12 cellular contexts compared by ENCODE assay signal in the genomic region with DNA sequence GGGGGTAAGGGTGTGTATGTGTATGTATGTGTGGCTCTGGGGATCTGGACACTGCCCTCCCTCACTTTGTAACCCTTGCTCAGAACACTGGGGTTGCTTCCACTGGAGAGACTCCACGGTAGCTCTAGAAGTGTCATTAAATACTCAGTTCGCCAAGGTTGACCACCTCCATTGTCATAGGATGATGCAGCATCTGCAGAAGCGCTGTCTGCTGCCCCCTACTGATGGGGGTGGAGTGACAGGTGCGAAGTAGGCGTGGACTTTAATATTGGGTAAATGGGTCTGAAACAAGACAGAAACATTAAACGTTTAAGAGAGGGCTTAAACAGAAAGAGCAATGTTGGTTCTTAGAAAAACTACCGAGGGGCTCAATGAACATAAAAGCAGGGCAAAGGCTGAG. TPM values are rescaled to one million over a fixed set of nuclear protein-coding genes. Genes with fewer than 3 reads are reported as not detected.
DNase-seq lines count a peak whose midpoint lies in the region; TF ChIP-seq lines count a peak whose summit lies in the region.
"Had no signal": no experiment of that assay in that cellular context is flagged by ENCODE, and none has a peak within 500 bp of the region (broad histone marks: within the 10 kb centered on the region; RNA-seq: fewer than 3 reads in every experiment).

No MANE protein-coding gene starts in this region.

- H3K27me3 ChIP-seq in endodermal cell (ENCODE audit: control insufficient read depth, insufficient read depth, low read length, poor library complexity, severe bottlenecking) (no peaks in the 10 kb centered on the region), transverse colon (no peaks in the 10 kb centered on the region)

- intact Hi-C loops in transverse colon (cut with DNase I; ENCODE audit: low total_unique reads) = no loop called here

- H3K4me3 ChIP-seq in endodermal cell (ENCODE audit: low read length) (no peak overlapping the region), transverse colon (no peak overlapping the region)
- H3K4me3 ChIP-seq: skin epidermis had no signal

- no peak overlapping the region for H3K4me3 Mint-ChIP-seq in endodermal cell

- TF ChIP-seq POLR2A in transverse colon (IDR thresholded peaks at IDR 0.05) = no peak

- TF ChIP-seq CTCF in endodermal cell (conservative IDR thresholded peaks at IDR 0.05) = peak; percentile 75
- no peak for TF ChIP-seq CTCF in transverse colon (IDR thresholded peaks at IDR 0.05)

- H3K27ac ChIP-seq in endodermal cell (ENCODE audit: low read depth, low read length) (no peak overlapping the region), transverse colon (no peak overlapping the region)
- H3K27ac ChIP-seq: skin epidermis had no signal

- H3K36me3 Mint-ChIP-seq in endodermal cell (ENCODE audit: low read depth) = peaks cover 61% of the 10 kb centered on the region

- no peaks in the 10 kb centered on the region for H3K4me1 Mint-ChIP-seq in endodermal cell

- H3K9me3 ChIP-seq in endodermal cell (ENCODE audit: control insufficient read depth, low read length) (no peaks in the 10 kb centered on the region), transverse colon (no peaks in the 10 kb centered on the region)

- TF ChIP-seq EP300 in transverse colon (IDR thresholded peaks at IDR 0.05; ENCODE audit: low read depth) = no peak

- H3K9ac ChIP-seq in endodermal cell (ENCODE audit: extremely low read depth, low read length, poor library complexity, severe bottlenecking) = no peak overlapping the region

- no peaks in the 10 kb centered on the region for H3K4me1 ChIP-seq in endodermal cell (ENCODE audit: control insufficient read depth, insufficient read depth, low read length)
- peaks cover 0 to 13% (median 5%) of the 10 kb centered on the region in 4 donors for H3K4me1 ChIP-seq in transverse colon

- in situ Hi-C loops in transverse colon (cut with MboI; ENCODE audit: low pct_ligation_motif_present in 1 of 4, low pct_unique_long_range_greater_than_20kb in 1 of 4, low sequenced_read_pairs in 3 of 4) = no loop called here

- 83 to 84% methylated on average over 6 to 7 of the region's 7 CpGs for WGBS in endodermal cell (ENCODE audit: insufficient coverage in 1 of 2, insufficient read length in 1 of 2), 2 experiments
- 87 to 88% methylated on average over 5 to 7 of the region's 7 CpGs for WGBS in transverse colon (ENCODE audit: low coverage in 1 of 2), 2 donors

- peak in 2 of 3 donors; percentile 19 to 30 for DNase-seq in stimulated activated CD4-positive, alpha-beta T cell treated with anti-CD3 and anti-CD28 coated beads, Interleukin-12 subunit alpha, Interleukin-12 subunit beta, amount 100 ng/mL, for 48 hours (ENCODE audit: low read depth in 2 of 3, low spot score in 1 of 3)
- no peak for DNase-seq in stimulated activated CD4-positive, alpha-beta T cell treated with anti-CD3 and anti-CD28 coated beads, Interleukin-12 subunit alpha, Interleukin-12 subunit beta, amount 100 ng/mL, for 4 hours
- DNase-seq in NCI-H69 (lab: John Stamatoyannopoulos, UW) (peak; percentile 46), endodermal cell (peak; percentile 89), ureter (ENCODE audit: low spot score) (peak; percentile 14), transverse colon (no peak), islet precursor cell (no peak), NCI-H446 treated with DMSO at 0.1 percent for 48 hours (lab: John Stamatoyannopoulos, UW) (no peak)
- DNase-seq: effector CD4-positive, alpha-beta T cell had no signal

- H3K27ac Mint-ChIP-seq in endodermal cell = peak overlapping the region; percentile 68

- H3K36me3 ChIP-seq in endodermal cell (ENCODE audit: control insufficient read depth, insufficient read depth, low read length) = peaks cover 36% of the 10 kb centered on the region
- peaks cover 0 to 54% (median 26%) of the 10 kb centered on the region in 4 donors for H3K36me3 ChIP-seq in transverse colon

- H3K9me3 Mint-ChIP-seq in endodermal cell = no peaks in the 10 kb centered on the region

- no peaks in the 10 kb centered on the region for H3K27me3 Mint-ChIP-seq in endodermal cell (ENCODE audit: insufficient read depth)

RNA-seq across cellular contexts. Expression of gene STAC2, which starts 35.5 kb away (rescaled TPM):
- total RNA-seq in endodermal cell = under 1 TPM; 0.35 to 0.46 TPM
- 1.3 TPM for polyA plus RNA-seq in endodermal cell (2013, experiment 1 of 2)
- 1.2 TPM for polyA plus RNA-seq in endodermal cell (2013, experiment 2 of 2)
- 1.6 TPM for total RNA-seq in ureter
- total RNA-seq in transverse colon = not detected
- total RNA-seq: activated CD8-positive, alpha-beta memory T cell treated with anti-CD3 and anti-CD28 coated beads for 36 hours; liver had no signal
- polyA plus RNA-seq: liver had no signal

Comparison
In these comparisons a context has a peak if more than half of its experiments do, and no peak if none do; other contexts are left out.
1. DNase-seq: peak in stimulated activated CD4-positive, alpha-beta T cell treated with anti-CD3 and anti-CD28 coated beads, Interleukin-12 subunit alpha, Interleukin-12 subunit beta, amount 100 ng/mL, for 48 hours (2 of 3), NCI-H69 (single experiment), endodermal cell (single experiment) and ureter (single experiment); none in stimulated activated CD4-positive, alpha-beta T cell treated with anti-CD3 and anti-CD28 coated beads, Interleukin-12 subunit alpha, Interleukin-12 subunit beta, amount 100 ng/mL, for 4 hours (single experiment), transverse colon (single experiment), islet precursor cell (single experiment) and NCI-H446 treated with DMSO at 0.1 percent for 48 hours (single experiment).